In genomic region chr2:30608643-30609042, GRCh38 we compare ENCODE assay signal across 23 cellular contexts.
DNase-seq lines count a peak whose midpoint lies in the region; ATAC-seq, FAIRE-seq and TF ChIP-seq lines count a peak whose summit lies in the region.
"Had no signal": no experiment of that assay in that cellular context is flagged by ENCODE, and none has a peak within 500 bp of the region (broad histone marks: within the 10 kb centered on the region; RNA-seq: fewer than 3 reads in every experiment).

No MANE protein-coding gene starts in this region.

- H3K4me3 ChIP-seq in mammary epithelial cell (replicated peaks in 1 of 3; ENCODE audit: insufficient read depth in 1 of 3, low read depth in 2 of 3, low read length in 3 of 3) (no peak overlapping the region), K562 (no peak overlapping the region), small intestine (ENCODE audit: low read depth in 1 of 2, low read length in 2 of 2) (no peak overlapping the region), prostate gland (no peak overlapping the region)

- no peak for TF ChIP-seq EP300 in K562 (IDR thresholded peaks at IDR 0.05; ENCODE audit: low read length)

- no peaks in the 10 kb centered on the region for H3K9me1 ChIP-seq in K562 (ENCODE audit: control insufficient read depth, insufficient read depth, low read length)

- intact Hi-C loops in MCF 10A (cut with micrococcal nuclease): no loop called here
- intact Hi-C loops in mammary epithelial cell (cut with micrococcal nuclease): no loop called here
- intact Hi-C loops in K562 (cut with micrococcal nuclease): no loop called here
- intact Hi-C loops in prostate gland (cut with DNase I): no loop called here

- no peak for TF ChIP-seq RAD21 in K562 (CRISPR knock-in tag; conservative IDR thresholded peaks at IDR 0.05 in 1 of 2, IDR thresholded peaks at IDR 0.05 in 1 of 2)

- 60% methylated on average over 1 of the region's 1 CpG for WGBS in mammary epithelial cell (ENCODE audit: low coverage, missing lambda C conversion rate)
- 20% methylated on average over 1 of the region's 1 CpG for WGBS in K562 (ENCODE audit: insufficient coverage, low coverage, missing lambda C conversion rate)
- 91 to 100% (median 97%) methylated on average over 1 of the region's 1 CpG for WGBS in small intestine, 3 donors
- WGBS in prostate gland: 86% methylated on average over 1 of the region's 1 CpG

- H3K36me3 Mint-ChIP-seq in MCF 10A (ENCODE audit: insufficient read depth, unreplicated experiment): no peaks in the 10 kb centered on the region

- H3K79me2 ChIP-seq in mammary epithelial cell (ENCODE audit: insufficient read depth, low read length): no peaks in the 10 kb centered on the region
- H3K79me2 ChIP-seq in K562 (ENCODE audit: control insufficient read depth, insufficient read depth, low read length): no peaks in the 10 kb centered on the region

- CTCF ChIA-PET in MCF 10A (lab: Yijun Ruan, JAX) (interaction anchor here (0.6 kb wide), 1 partner anchor 227 kb away, joined by 3 read pairs; no protein-coding TSS in a partner anchor), mammary epithelial cell (lab: Charles Lee; ENCODE audit: low non-redundant PET) (no interaction called here), K562 (lab: Yijun Ruan, JAX; ENCODE audit: low intra/inter-chr PET ratio) (no interaction called here)

- BruUV-seq in MCF 10A (replicated peaks; lab: Mats Ljungman, UMichigan) (no TSS peak), mammary epithelial cell (replicated peaks; lab: Mats Ljungman, UMichigan) (no TSS peak), K562 (replicated peaks; lab: Mats Ljungman, UMichigan) (no TSS peak)

- H3K9me3 ChIP-seq in mammary epithelial cell (replicated peaks; ENCODE audit: insufficient read depth, low read length): no peaks in the 10 kb centered on the region
- no peaks in the 10 kb centered on the region for H3K9me3 ChIP-seq in K562 (replicated peaks; ENCODE audit: control insufficient read depth, insufficient read depth, low read depth, low read length)
- peaks cover 2% of the 10 kb centered on the region for H3K9me3 ChIP-seq in small intestine (ENCODE audit: control insufficient read depth, low read depth)
- H3K9me3 ChIP-seq in prostate gland: no peaks in the 10 kb centered on the region

- TF ChIP-seq POLR2A in K562 (conservative IDR thresholded peaks at IDR 0.05): no peak
- no peak for TF ChIP-seq POLR2A in prostate gland (IDR thresholded peaks at IDR 0.05)

- H3K4me2 ChIP-seq in mammary epithelial cell (ENCODE audit: insufficient read depth, low read depth, low read length) (no peak overlapping the region), K562 (ENCODE audit: insufficient read depth, low read length) (0 out of 2 replicates have a peak overlapping the region, but pooled peaks have one; percentile 1)

- no peak overlapping the region for H3K27ac Mint-ChIP-seq in MCF 10A (ENCODE audit: low read depth, unreplicated experiment)

- no peak overlapping the region for H3K27ac ChIP-seq in mammary epithelial cell (ENCODE audit: insufficient read depth, low read depth, low read length)
- H3K27ac ChIP-seq in K562 (ENCODE audit: extremely low read depth, low read depth, low read length): no peak overlapping the region
- no peak overlapping the region for H3K27ac ChIP-seq in small intestine (ENCODE audit: low read depth in 1 of 2, low read length in 1 of 2)
- no peak overlapping the region for H3K27ac ChIP-seq in prostate gland
- H3K27ac ChIP-seq: C4-2B had no signal

- H3K27me3 ChIP-seq in mammary epithelial cell (ENCODE audit: insufficient read depth, low read length) (no peaks in the 10 kb centered on the region), K562 (ENCODE audit: control insufficient read depth in 2 of 2, insufficient read depth in 2 of 2, low read length in 2 of 2) (no peaks in the 10 kb centered on the region), small intestine (ENCODE audit: control insufficient read depth in 2 of 2, insufficient read depth in 2 of 2, low read length in 2 of 2) (no peaks in the 10 kb centered on the region), prostate gland (replicated peaks; ENCODE audit: insufficient read depth) (no peaks in the 10 kb centered on the region)

- H3K4me1 ChIP-seq in mammary epithelial cell (ENCODE audit: insufficient read depth, low read length): no peaks in the 10 kb centered on the region
- no peaks in the 10 kb centered on the region; a peak in 1 of 5 replicates for H3K4me1 ChIP-seq in K562 (replicated peaks in 1 of 2; ENCODE audit: control insufficient read depth in 2 of 2, insufficient read depth in 2 of 2, low read length in 2 of 2)
- no peaks in the 10 kb centered on the region for H3K4me1 ChIP-seq in small intestine (ENCODE audit: control insufficient read depth in 2 of 2, insufficient read depth in 1 of 2, low read depth in 1 of 2, low read length in 1 of 2)
- H3K4me1 ChIP-seq in prostate gland (replicated peaks): no peaks in the 10 kb centered on the region

- POLR2A ChIA-PET in MCF 10A (lab: Yijun Ruan, JAX) (interaction anchor here (1.7 kb wide), 1 partner anchor 10 kb away, joined by 5 read pairs; no protein-coding TSS in a partner anchor), K562 (lab: Yijun Ruan, JAX) (no interaction called here)

- no peak for TF ChIP-seq CTCF in MCF 10A (IDR thresholded peaks at IDR 0.05; ENCODE audit: unreplicated experiment)
- TF ChIP-seq CTCF in mammary epithelial cell (conservative IDR thresholded peaks at IDR 0.05 in 1 of 2, IDR thresholded peaks at IDR 0.05 in 1 of 2; ENCODE audit: extremely low read depth in 1 of 2, insufficient read depth in 1 of 2, low read depth in 1 of 2, low read length in 2 of 2): no peak
- TF ChIP-seq CTCF in K562 (IDR thresholded peaks at IDR 0.05 in 2 of 3, conservative IDR thresholded peaks at IDR 0.05 in 1 of 3; ENCODE audit: insufficient read depth in 2 of 3, low read depth in 1 of 3, low read length in 3 of 3): no peak
- no peak for TF ChIP-seq CTCF in prostate gland (IDR thresholded peaks at IDR 0.05)

- in situ Hi-C loops in mammary epithelial cell (cut with MboI; ENCODE audit: low sequenced_read_pairs in 2 of 2): no loop called here
- in situ Hi-C loops in K562 (cut with MboI): no loop called here

- peak; percentile 77 for ATAC-seq in K562

- DNase-seq in MCF 10A (ENCODE audit: unreplicated experiment): peak; percentile 35
- no peak for DNase-seq in mammary epithelial cell
- peak; percentile 1 for DNase-seq in NCI-H460 (ENCODE audit: extremely low read depth, low read depth)
- DNase-seq in K562 (ENCODE audit: extremely low read depth in 1 of 4, low spot score in 3 of 4): peak in 3 of 4 experiments; percentile 10 to 38 (median 21)
- DNase-seq in small intestine: no peak
- no peak for DNase-seq in prostate gland (ENCODE audit: low spot score)
- DNase-seq in NCI-H1105 (lab: John Stamatoyannopoulos, UW): no peak
- no peak for DNase-seq in GDM1 (lab: John Stamatoyannopoulos, UW)
- DNase-seq: Calu3; CD8-positive, alpha-beta memory T cell; DMS153; GOT3; KBM-7; NCI-H1436 treated with DMSO at 0.1 percent for 48 hours; NCI-H1930; NCI-H2227 treated with DMSO at 0.1 percent for 48 hours; NCI-H510A treated with DMSO at 0.1 percent for 48 hours; NCI-H774; NK-92 treated with Interleukin-12 subunit alpha and Interleukin-12 subunit beta, amount 100 ng/mL, for 24 hours; Right ventricle myocardium superior had no signal

- no peak for FAIRE-seq in K562 (lab: Jason Lieb, UNC)
- no peak for FAIRE-seq in small intestine (lab: Jason Lieb, UNC)
- FAIRE-seq: G401.6, GM18507 had no signal

- dilution Hi-C loops in mammary epithelial cell (cut with HindIII; ENCODE audit: low sequenced_read_pairs): no loop called here

- no peaks in the 10 kb centered on the region for H3K4me1 Mint-ChIP-seq in MCF 10A (ENCODE audit: insufficient read depth, unreplicated experiment)
- H3K4me1 Mint-ChIP-seq: CD8-positive, alpha-beta memory T cell had no signal

- no peaks in the 10 kb centered on the region for H3K9me3 Mint-ChIP-seq in MCF 10A (ENCODE audit: unreplicated experiment)
- H3K9me3 Mint-ChIP-seq: CD8-positive, alpha-beta memory T cell had no signal

- no peak overlapping the region for H2AFZ ChIP-seq in mammary epithelial cell (ENCODE audit: low read depth, low read length)
- H2AFZ ChIP-seq in K562 (ENCODE audit: low read depth, low read length): no peak overlapping the region

- no peaks in the 10 kb centered on the region for H4K20me1 ChIP-seq in mammary epithelial cell (ENCODE audit: insufficient read depth, low read length)
- no peaks in the 10 kb centered on the region for H4K20me1 ChIP-seq in K562 (replicated peaks; ENCODE audit: control insufficient read depth, insufficient read depth, low read length)

- H3K4me3 Mint-ChIP-seq in MCF 10A (ENCODE audit: unreplicated experiment): no peak overlapping the region
- H3K4me3 Mint-ChIP-seq: CD8-positive, alpha-beta memory T cell had no signal

- H3K36me3 ChIP-seq in mammary epithelial cell (ENCODE audit: insufficient read depth, low read length) (no peaks in the 10 kb centered on the region), K562 (ENCODE audit: control insufficient read depth, insufficient read depth, low read length) (peaks cover 4% of the 10 kb centered on the region; the same call in 1 of the 3 replicates), small intestine (ENCODE audit: control insufficient read depth in 2 of 2, insufficient read depth in 2 of 2, low read length in 2 of 2) (no peaks in the 10 kb centered on the region), prostate gland (no peaks in the 10 kb centered on the region)

- no peaks in the 10 kb centered on the region for H3K27me3 Mint-ChIP-seq in MCF 10A (ENCODE audit: insufficient read depth, unreplicated experiment)
- H3K27me3 Mint-ChIP-seq: CD8-positive, alpha-beta memory T cell had no signal

- H3K9ac ChIP-seq in mammary epithelial cell (ENCODE audit: insufficient read depth, low read length) (no peak overlapping the region), K562 (ENCODE audit: insufficient read depth in 1 of 2, low read depth in 2 of 2, low read length in 2 of 2) (no peak overlapping the region)

TF ChIP-seq in K562, 482 proteins besides CTCF, POLR2A, EP300 and RAD21 (continues in another document):
- TF ChIP-seq NFE2L1 (tag; IDR thresholded peaks at IDR 0.05; ENCODE audit: borderline replicate concordance, low read depth) (peak; percentile 86), FOXJ3 (CRISPR knock-in tag; IDR thresholded peaks at IDR 0.05) (no peak), FOSL1 (tag; conservative IDR thresholded peaks at IDR 0.05) (no peak)

Comparison
In these comparisons a context has a peak if more than half of its experiments do, and no peak if none do; other contexts are left out.
1. DNase-seq: peak in MCF 10A (single experiment), NCI-H460 (single experiment) and K562 (3 of 4); none in mammary epithelial cell (single experiment), small intestine (single experiment), prostate gland (single experiment), NCI-H1105 (single experiment) and GDM1 (single experiment).